ENCODE assay signal across 10 cellular contexts in the genomic region with DNA sequence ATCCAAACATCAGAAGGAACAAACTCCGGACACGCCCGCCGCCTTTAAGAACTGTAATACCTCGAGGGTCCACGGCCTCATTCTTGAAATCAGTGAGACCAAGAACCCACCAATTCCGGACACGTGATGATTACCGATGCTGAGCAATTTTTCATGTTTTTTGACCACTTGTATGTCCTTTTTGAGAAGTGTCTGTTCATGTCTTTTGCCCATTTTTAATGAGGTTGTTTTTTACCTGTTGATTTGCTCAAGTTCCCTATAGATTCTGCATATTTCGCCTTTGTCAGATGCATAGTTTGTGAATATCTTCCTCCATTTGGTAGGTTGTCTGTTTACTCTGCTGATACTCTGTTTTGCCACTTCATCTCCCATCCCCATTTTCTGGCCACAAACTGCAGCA.
A peak's percentile ranks its signal among the peaks of the same experiment; 100 is the strongest.
DNase-seq lines count a peak whose midpoint lies in the region; ATAC-seq and TF ChIP-seq lines count a peak whose summit lies in the region.
"Had no signal": no experiment of that assay in that cellular context is flagged by ENCODE, and none has a peak within 500 bp of the region (broad histone marks: within the 10 kb centered on the region; RNA-seq: fewer than 3 reads in every experiment).

No MANE protein-coding gene starts in this region.

- BruUV-seq in Calu3 (replicated peaks; lab: Mats Ljungman, UMichigan) = no TSS peak

- CTCF ChIA-PET in Calu3 (lab: Charles Lee) = no interaction called here
- CTCF ChIA-PET in HEK293T (lab: Yijun Ruan, JAX) = no interaction called here

- H3K36me3 ChIP-seq in esophagus muscularis mucosa (no peaks in the 10 kb centered on the region), psoas muscle (ENCODE audit: insufficient read depth in 1 of 2, low read depth in 1 of 2) (no peaks in the 10 kb centered on the region)
- H3K36me3 ChIP-seq: MG63 had no signal

- no peaks in the 10 kb centered on the region for H3K27me3 Mint-ChIP-seq in Calu3 (ENCODE audit: unreplicated experiment)
- peaks cover 0 to 13% of the 10 kb centered on the region in 2 donors for H3K27me3 Mint-ChIP-seq in effector memory CD8-positive, alpha-beta T cell

- peaks cover 21% of the 10 kb centered on the region for H3K36me3 Mint-ChIP-seq in Calu3 (ENCODE audit: insufficient read depth, unreplicated experiment)
- H3K36me3 Mint-ChIP-seq in effector memory CD8-positive, alpha-beta T cell (ENCODE audit: insufficient read depth) = no peaks in the 10 kb centered on the region

- peaks cover 0 to 18% (median 0%) of the 10 kb centered on the region in 4 donors for H3K27me3 ChIP-seq in esophagus muscularis mucosa
- no peaks in the 10 kb centered on the region for H3K27me3 ChIP-seq in psoas muscle (ENCODE audit: insufficient read depth in 3 of 3, low read length in 2 of 3)
- H3K27me3 ChIP-seq: MG63 had no signal

- no peak for TF ChIP-seq EP300 in esophagus muscularis mucosa (IDR thresholded peaks at IDR 0.05)

- TF ChIP-seq POLR2A in NB4 (IDR thresholded peaks at IDR 0.05; ENCODE audit: extremely low read depth, insufficient read length) (no peak), esophagus muscularis mucosa (IDR thresholded peaks at IDR 0.05; ENCODE audit: low read depth) (no peak)

- no peak overlapping the region for H3K4me3 Mint-ChIP-seq in Calu3 (ENCODE audit: low read depth, unreplicated experiment)
- H3K4me3 Mint-ChIP-seq in effector memory CD8-positive, alpha-beta T cell = no peak overlapping the region

- peaks cover 3% of the 10 kb centered on the region for H3K9me3 Mint-ChIP-seq in Calu3 (ENCODE audit: low read depth, unreplicated experiment)
- H3K9me3 Mint-ChIP-seq in effector memory CD8-positive, alpha-beta T cell = peaks cover 0 to 1% of the 10 kb centered on the region in 2 donors

- H3K27ac ChIP-seq in esophagus muscularis mucosa (replicated peaks in 1 of 4) (peak overlapping the region; percentile 60 to 70 (median 64)), psoas muscle (peak overlapping the region; percentile 85)

- DNase-seq in Calu3 (no peak), NB4 (ENCODE audit: low read depth) (peak; percentile 13), esophagus muscularis mucosa (ENCODE audit: extremely low spot score) (no peak), psoas muscle (no peak), HT-29 (ENCODE audit: low spot score) (no peak), HEK293T (ENCODE audit: extremely low spot score) (no peak)
- no peak for DNase-seq in effector memory CD8-positive, alpha-beta T cell
- DNase-seq: MG63, NCI-H2171 treated with DMSO at 0.1 percent for 48 hours had no signal

- 97% methylated on average over 10 of the region's 10 CpGs for WGBS in esophagus muscularis mucosa
- 97 to 99% (median 98%) methylated on average over 10 of the region's 10 CpGs for WGBS in psoas muscle, 3 donors

- H3K27ac Mint-ChIP-seq in Calu3 (ENCODE audit: unreplicated experiment) = peak overlapping the region; percentile 86
- no peak overlapping the region for H3K27ac Mint-ChIP-seq in effector memory CD8-positive, alpha-beta T cell

- intact Hi-C loops in Calu3 (cut with micrococcal nuclease; ENCODE audit: unreplicated experiment) = no loop called here
- intact Hi-C loops in esophagus muscularis mucosa (cut with DNase I) = no loop called here
- intact Hi-C loops in psoas muscle (cut with DNase I) = loop anchor here in 1 of 2 donors (5.0 kb wide), 1 partner anchor 67 kb away; no protein-coding TSS in a partner anchor

- H3K9me3 ChIP-seq in esophagus muscularis mucosa (peaks cover 0 to 8% (median 0%) of the 10 kb centered on the region in 4 donors), psoas muscle (no peaks in the 10 kb centered on the region)

- peaks cover 51% of the 10 kb centered on the region for H3K4me1 Mint-ChIP-seq in Calu3 (ENCODE audit: low read depth, unreplicated experiment)
- H3K4me1 Mint-ChIP-seq in effector memory CD8-positive, alpha-beta T cell (ENCODE audit: low read depth in 2 of 2) = peaks cover 9 to 10% of the 10 kb centered on the region in 2 donors

- peak overlapping the region; percentile 13 for H3K4me3 ChIP-seq in NB4 (ENCODE audit: low read depth, low read length)
- H3K4me3 ChIP-seq in esophagus muscularis mucosa = no peak overlapping the region
- no peak overlapping the region for H3K4me3 ChIP-seq in psoas muscle
- H3K4me3 ChIP-seq: MG63 had no signal

- TF ChIP-seq CTCF in Calu3 (IDR thresholded peaks at IDR 0.05; ENCODE audit: unreplicated experiment) = no peak
- no peak for TF ChIP-seq CTCF in NB4 (IDR thresholded peaks at IDR 0.05; ENCODE audit: low read depth, low read length)
- TF ChIP-seq CTCF in esophagus muscularis mucosa (IDR thresholded peaks at IDR 0.05) = no peak
- TF ChIP-seq CTCF in psoas muscle (IDR thresholded peaks at IDR 0.05) = no peak

- ATAC-seq in psoas muscle (no peak), GM21529 (IDR thresholded peaks at IDR 0.05; ENCODE audit: unreplicated experiment) (no peak)
- no peak for ATAC-seq in effector memory CD8-positive, alpha-beta T cell (replicated peaks)

- H3K4me1 ChIP-seq in esophagus muscularis mucosa (peaks cover 17 to 34% (median 24%) of the 10 kb centered on the region in 4 donors), psoas muscle (peaks cover 24% of the 10 kb centered on the region)

- POLR2A ChIA-PET in HEK293T (lab: Yijun Ruan, JAX) = no interaction called here

TF ChIP-seq in HEK293T, 16 proteins besides CTCF, POLR2A, EP300 and RAD21:
- TF ChIP-seq SUZ12 (IDR thresholded peaks at IDR 0.05) (no peak), FOXK2 (IDR thresholded peaks at IDR 0.05) (no peak), HDGF (IDR thresholded peaks at IDR 0.05; ENCODE audit: borderline replicate concordance) (no peak), TARDBP (IDR thresholded peaks at IDR 0.05) (no peak), LEF1 (IDR thresholded peaks at IDR 0.05; ENCODE audit: borderline replicate concordance) (no peak)
- TF ChIP-seq, protein P1, sequence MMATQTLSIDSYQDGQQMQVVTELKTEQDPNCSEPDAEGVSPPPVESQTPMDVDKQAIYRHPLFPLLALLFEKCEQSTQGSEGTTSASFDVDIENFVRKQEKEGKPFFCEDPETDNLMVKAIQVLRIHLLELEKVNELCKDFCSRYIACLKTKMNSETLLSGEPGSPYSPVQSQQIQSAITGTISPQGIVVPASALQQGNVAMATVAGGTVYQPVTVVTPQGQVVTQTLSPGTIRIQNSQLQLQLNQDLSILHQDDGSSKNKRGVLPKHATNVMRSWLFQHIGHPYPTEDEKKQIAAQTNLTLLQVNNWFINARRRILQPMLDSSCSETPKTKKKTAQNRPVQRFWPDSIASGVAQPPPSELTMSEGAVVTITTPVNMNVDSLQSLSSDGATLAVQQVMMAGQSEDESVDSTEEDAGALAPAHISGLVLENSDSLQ (IDR thresholded peaks at IDR 0.05) = no peak
